Comparison of ENCODE assay signal across 11 cellular contexts in the genomic region with DNA sequence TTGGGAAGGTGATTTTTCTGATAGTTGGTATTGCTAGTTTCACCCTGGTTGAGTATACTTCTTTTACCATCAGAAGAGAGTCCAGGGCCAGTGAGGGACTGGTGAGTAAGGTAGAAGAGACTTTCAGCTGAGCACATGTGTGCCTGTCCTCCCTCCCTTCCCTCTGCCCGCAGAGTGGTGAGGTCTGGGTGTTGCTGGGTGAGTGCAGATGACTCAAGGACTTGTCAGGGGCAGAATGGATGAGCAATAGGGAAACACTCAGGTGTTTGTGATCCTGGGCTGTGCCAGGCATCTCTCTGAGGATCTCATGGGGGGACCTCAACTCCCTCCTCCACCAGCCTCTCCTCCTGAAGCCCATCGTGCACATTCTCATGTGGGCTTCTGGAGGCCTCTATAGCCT.
DNase-seq lines count a peak whose midpoint lies in the region; ATAC-seq, FAIRE-seq and TF ChIP-seq lines count a peak whose summit lies in the region.
"Had no signal": no experiment of that assay in that cellular context is flagged by ENCODE, and none has a peak within 500 bp of the region (broad histone marks: within the 10 kb centered on the region; RNA-seq: fewer than 3 reads in every experiment).

No MANE protein-coding gene starts in this region.

- H3K9me3 ChIP-seq in pancreas: no peaks in the 10 kb centered on the region

- H3K4me1 ChIP-seq in pancreas: no peaks in the 10 kb centered on the region

- H3K36me3 ChIP-seq in pancreas: no peaks in the 10 kb centered on the region
- no peaks in the 10 kb centered on the region for H3K36me3 ChIP-seq in brain microvascular endothelial cell (replicated peaks)
- H3K36me3 ChIP-seq: WERI-Rb-1 had no signal

- intact Hi-C loops in pancreas (cut with DNase I): no loop called here

- FAIRE-seq in HTR-8/SVneo (lab: Jason Lieb, UNC) (peak; percentile 98), pancreas (lab: Jason Lieb, UNC) (no peak)

- no peaks in the 10 kb centered on the region for H3K27me3 ChIP-seq in pancreas
- H3K27me3 ChIP-seq in brain microvascular endothelial cell (replicated peaks): no peaks in the 10 kb centered on the region

- no peak for TF ChIP-seq CTCF in pancreas (IDR thresholded peaks at IDR 0.05)
- no peak for TF ChIP-seq CTCF in brain microvascular endothelial cell (IDR thresholded peaks at IDR 0.05; ENCODE audit: low read depth, low read length, missing control alignments)

- WGBS in pancreas, 2 donors: 60 to 72% methylated on average over 2 of the region's 2 CpGs

- DNase-seq in DMS 273 (lab: John Stamatoyannopoulos, UW; ENCODE audit: unreplicated experiment): peak; percentile 92
- no peak for DNase-seq in DMS 273 treated with DMSO at 0.1 percent for 48 hours (lab: John Stamatoyannopoulos, UW)
- DNase-seq in HTR-8/SVneo (ENCODE audit: insufficient read length, low spot score): peak; percentile 48
- peak; percentile 47 for DNase-seq in amniotic stem cell (lab: John Stamatoyannopoulos, UW)
- no peak for DNase-seq in pancreas
- no peak for DNase-seq in brain microvascular endothelial cell
- no peak for DNase-seq in SKM-1 (lab: John Stamatoyannopoulos, UW; ENCODE audit: unreplicated experiment)
- no peak for DNase-seq in HuH-7 (ENCODE audit: low spot score)
- DNase-seq: NCI-H526, WERI-Rb-1 had no signal

- in situ Hi-C loops in brain microvascular endothelial cell (cut with HindIII; ENCODE audit: low pct_ligation_motif_present, low sequenced_read_pairs): no loop called here

- peak in 3 of 4 donors; percentile 26 to 82 (median 71) for ATAC-seq in pancreas

- no peak overlapping the region for H3K27ac ChIP-seq in pancreas
- H3K27ac ChIP-seq in brain microvascular endothelial cell: no peak overlapping the region
- H3K27ac ChIP-seq: 22Rv1, WERI-Rb-1 had no signal

- H3K4me3 ChIP-seq in pancreas: no peak overlapping the region
- no peak overlapping the region for H3K4me3 ChIP-seq in brain microvascular endothelial cell (ENCODE audit: low read depth, low read length)

Comparison
In these comparisons a context has a peak if more than half of its experiments do, and no peak if none do; other contexts are left out.
1. DNase-seq: peak in DMS 273 (single experiment), HTR-8/SVneo (single experiment) and amniotic stem cell (single experiment); none in DMS 273 treated with DMSO at 0.1 percent for 48 hours (single experiment), pancreas (0 of 6), brain microvascular endothelial cell (single experiment), SKM-1 (single experiment) and HuH-7 (single experiment).